ENCODE assay signal across 8 cellular contexts in genomic region chr20:32582659-32583580, GRCh38. TPM values are rescaled to one million over a fixed set of nuclear protein-coding genes. Genes with fewer than 3 reads are reported as not detected.
DNase-seq lines count a peak whose midpoint lies in the region; ATAC-seq, FAIRE-seq and TF ChIP-seq lines count a peak whose summit lies in the region.

No MANE protein-coding gene starts in this region.

- H3K4me3 ChIP-seq in BE2C (ENCODE audit: low read depth, low read length): peak overlapping the region; percentile 59
- peak overlapping the region; percentile 75 for H3K4me3 ChIP-seq in HL-60 (replicated peaks; ENCODE audit: insufficient read depth, low read length)
- H3K4me3 ChIP-seq in trophoblast cell (ENCODE audit: low read depth, low read length): peak overlapping the region; percentile 69

- no peak overlapping the region for H3K23ac ChIP-seq in trophoblast cell (ENCODE audit: low read length)

- H4K12ac ChIP-seq in trophoblast cell (ENCODE audit: low read depth, low read length): no peak overlapping the region

- ATAC-seq in HG03135 (IDR thresholded peaks at IDR 0.05; ENCODE audit: unreplicated experiment): no peak

- peaks cover 8% of the 10 kb centered on the region for H3K79me1 ChIP-seq in trophoblast cell (ENCODE audit: low read length)

- peaks cover 2% of the 10 kb centered on the region for H3K79me2 ChIP-seq in trophoblast cell (ENCODE audit: control insufficient read depth, insufficient read depth, low read length, poor library complexity)

- peak overlapping the region; percentile 25 for H3K14ac ChIP-seq in trophoblast cell (ENCODE audit: low read length)

- H3K9ac ChIP-seq in trophoblast cell (ENCODE audit: low read length): peak overlapping the region; percentile 56

- H2BK120ac ChIP-seq in trophoblast cell (ENCODE audit: insufficient read depth, low read length, poor library complexity): peak overlapping the region; percentile 39

- H3K27me3 ChIP-seq in BE2C (peaks cover 10% of the 10 kb centered on the region), HL-60 (ENCODE audit: insufficient read depth, poor library complexity, severe bottlenecking) (peaks cover 16% of the 10 kb centered on the region), trophoblast cell (ENCODE audit: insufficient read depth, low read length) (peaks cover 24% of the 10 kb centered on the region)

- peak overlapping the region; percentile 37 for H2BK12ac ChIP-seq in trophoblast cell (ENCODE audit: low read length)

- FAIRE-seq in frontal cortex (lab: Jason Lieb, UNC): no peak

- H2AFZ ChIP-seq in trophoblast cell (ENCODE audit: insufficient read depth, low read length, poor library complexity): no peak overlapping the region

- H2AK5ac ChIP-seq in trophoblast cell (ENCODE audit: low read length): no peak overlapping the region

- peak overlapping the region; percentile 55 for H4K8ac ChIP-seq in trophoblast cell (ENCODE audit: low read depth, low read length)

- H3K4me1 ChIP-seq in BE2C: peaks cover 22% of the 10 kb centered on the region
- peaks cover 0 to 5% of the 10 kb centered on the region in 2 experiments for H3K4me1 ChIP-seq in trophoblast cell (ENCODE audit: control insufficient read depth in 1 of 2, insufficient read depth in 2 of 2, low read length in 2 of 2)

- H3K4ac ChIP-seq in trophoblast cell (ENCODE audit: low read depth, low read length): no peak overlapping the region

- no peak overlapping the region for H3K27ac ChIP-seq in HL-60 (replicated peaks)
- H3K27ac ChIP-seq in trophoblast cell (ENCODE audit: low read depth, low read length): no peak overlapping the region

- WGBS in trophoblast cell (ENCODE audit: extremely low coverage, insufficient coverage, insufficient read length): no CpG with 5 or more reads among the region's 91 CpGs

- H2BK5ac ChIP-seq in trophoblast cell (ENCODE audit: low read depth, low read length, poor library complexity): no peak overlapping the region

- peak overlapping the region; percentile 86 for H3K4me2 ChIP-seq in trophoblast cell (ENCODE audit: low read length)

- H4K91ac ChIP-seq in trophoblast cell (ENCODE audit: low read depth, low read length): peak overlapping the region; percentile 66

- H3K36me3 ChIP-seq in BE2C (no peaks in the 10 kb centered on the region), trophoblast cell (ENCODE audit: control insufficient read depth in 1 of 2, insufficient read depth in 2 of 2, low read length in 2 of 2) (no peaks in the 10 kb centered on the region)

- H3K9me3 ChIP-seq in BE2C (no peaks in the 10 kb centered on the region), trophoblast cell (ENCODE audit: insufficient read depth, low read depth, low read length) (peaks cover 6% of the 10 kb centered on the region)

- DNase-seq in BE2C (peak; percentile 69), HL-60 (ENCODE audit: low read depth in 1 of 2, low spot score in 1 of 2) (peak; percentile 35 to 38), frontal cortex (ENCODE audit: low spot score in 2 of 2) (peak; percentile 69 to 78), trophoblast cell (no peak), glomerular visceral epithelial cell (ENCODE audit: extremely low spot score) (no peak), SW 1271 (lab: John Stamatoyannopoulos, UW) (no peak)
- peak; percentile 66 for DNase-seq in activated CD8-positive, alpha-beta memory T cell treated with anti-CD3 and anti-CD28 coated beads, Interleukin-2, amount 50 U/mL, for 48 hours

- H3K18ac ChIP-seq in trophoblast cell (ENCODE audit: low read length): peak overlapping the region; percentile 38

- TF ChIP-seq CTCF in BE2C (IDR thresholded peaks at IDR 0.05; ENCODE audit: low read depth, low read length) (no peak), HL-60 (IDR thresholded peaks at IDR 0.05; ENCODE audit: insufficient read depth, low read length) (no peak)

RNA-seq across cellular contexts. Expression of gene NOL4L, which starts 2.2 kb away (rescaled TPM):
- polyA plus RNA-seq in BE2C (2012; ENCODE audit: insufficient read depth, insufficient read length, low read depth): 86.2 TPM
- total RNA-seq in frontal cortex: 13.0 TPM
- polyA plus RNA-seq in trophoblast cell (2013): 38.6 and 40.8 TPM in 2 replicates

Comparison
In these comparisons a context has a peak if more than half of its experiments do, and no peak if none do; other contexts are left out.
1. DNase-seq: peak in BE2C (single experiment), HL-60 (2 of 2), activated CD8-positive, alpha-beta memory T cell treated with anti-CD3 and anti-CD28 coated beads, Interleukin-2, amount 50 U/mL, for 48 hours (single experiment) and frontal cortex (2 of 2); none in trophoblast cell (0 of 2), glomerular visceral epithelial cell (single experiment) and SW 1271 (0 of 2).
2. Peak in every context shown above with its lines, with median percentiles within 50 percentile points of each other: H3K4me3 ChIP-seq.